Comparison of ENCODE assay signal across 1 cellular context in genomic region chr18:23337599-23338444, GRCh38.
TF ChIP-seq lines count a peak whose summit lies in the region.

No MANE protein-coding gene starts in this region.

TF ChIP-seq in GM23338, 12 proteins besides CTCF, POLR2A, EP300 and RAD21 (continued from another document):
- TF ChIP-seq ETS1 (IDR thresholded peaks at IDR 0.05) (no peak), REST (IDR thresholded peaks at IDR 0.05; ENCODE audit: unreplicated experiment) (no peak), JUNB (IDR thresholded peaks at IDR 0.05; ENCODE audit: unreplicated experiment) (no peak), ZNF331 (CRISPR knock-in tag; IDR thresholded peaks at IDR 0.05; ENCODE audit: low read depth) (no peak)
TF ChIP-seq in GM23338: peak in this region for 0.
